In genomic region chr7:129635300-129636029, GRCh38 we compare ENCODE assay signal across 8 cellular contexts. TPM values are rescaled to one million over a fixed set of nuclear protein-coding genes. Genes with fewer than 3 reads are reported as not detected.
DNase-seq lines count a peak whose midpoint lies in the region; ATAC-seq and TF ChIP-seq lines count a peak whose summit lies in the region.

No MANE protein-coding gene starts in this region.

- H3F3A ChIP-seq in SU-DHL-6 (ENCODE audit: insufficient read depth) = 0 out of 2 replicates have a peak, but pooled peaks cover 3% of the 10 kb centered on the region

- H3K27me3 ChIP-seq in DND-41 (ENCODE audit: insufficient read depth, low read length, poor library complexity) (no peaks in the 10 kb centered on the region), H7 (ENCODE audit: control insufficient read depth, insufficient read depth, low read length) (no peaks in the 10 kb centered on the region), SU-DHL-6 (ENCODE audit: low read length) (no peaks in the 10 kb centered on the region), heart left ventricle (no peaks in the 10 kb centered on the region)

- H3K4me2 ChIP-seq in DND-41 (ENCODE audit: insufficient read depth, low read length) (no peak overlapping the region), SU-DHL-6 (ENCODE audit: low read depth, low read length, poor library complexity, severe bottlenecking) (no peak overlapping the region)

- H3K36me3 ChIP-seq in DND-41 (ENCODE audit: insufficient read depth, low read length) (0 out of 2 replicates have a peak, but pooled peaks cover under 1% of the 10 kb centered on the region), H7 (replicated peaks; ENCODE audit: control insufficient read depth, insufficient read depth, low read length) (no peaks in the 10 kb centered on the region), SU-DHL-6 (ENCODE audit: low read length) (no peaks in the 10 kb centered on the region), heart left ventricle (peaks cover 0 to 4% (median 0%) of the 10 kb centered on the region in 9 donors)

- no peak overlapping the region for H3K27ac ChIP-seq in DND-41 (ENCODE audit: low read length)
- no peak overlapping the region for H3K27ac ChIP-seq in SU-DHL-6 (ENCODE audit: low read depth, low read length)
- no peak overlapping the region for H3K27ac ChIP-seq in heart left ventricle

- DNase-seq in DND-41 (peak; percentile 73), H7 (peak; percentile 75), NCI-H1092 treated with DMSO at 0.1 percent for 48 hours (lab: John Stamatoyannopoulos, UW) (peak; percentile 82), heart left ventricle (peak in 4 of 5 donors; percentile 43 to 62 (median 44)), retinal pigment epithelial cell (ENCODE audit: low read depth) (no peak)
- DNase-seq in activated naive CD8-positive, alpha-beta T cell treated with anti-CD3 and anti-CD28 coated beads, Interleukin-2, amount 50 U/mL, for 16 hours (ENCODE audit: low read depth, low spot score) = peak; percentile 43

- H4K20me1 ChIP-seq in DND-41 (ENCODE audit: insufficient read depth, low read length) (peaks cover 50% of the 10 kb centered on the region; the same call in 1 of the 2 replicates), SU-DHL-6 (ENCODE audit: low read depth, low read length) (peaks cover 10% of the 10 kb centered on the region)

- WGBS in heart left ventricle, 4 donors = 19 to 24% (median 21%) methylated on average over 6 of the region's 6 CpGs

- peak; percentile 84 for TF ChIP-seq CTCF in DND-41 (IDR thresholded peaks at IDR 0.05; ENCODE audit: borderline replicate concordance, extremely low read depth, low read length, poor library complexity, severe bottlenecking)
- peak; percentile 25 for TF ChIP-seq CTCF in SU-DHL-6 (IDR thresholded peaks at IDR 0.05; ENCODE audit: insufficient read depth, low read length, poor library complexity, severe bottlenecking)
- TF ChIP-seq CTCF in heart left ventricle (IDR thresholded peaks at IDR 0.05) = peak; percentile 50 to 81 (median 74)
- TF ChIP-seq CTCF in retinal pigment epithelial cell (conservative IDR thresholded peaks at IDR 0.05; ENCODE audit: low read depth, low read length) = peak; percentile 95

- no peaks in the 10 kb centered on the region for H3K9me3 ChIP-seq in DND-41 (ENCODE audit: insufficient read depth, low read length, severe bottlenecking)
- no peaks in the 10 kb centered on the region for H3K9me3 ChIP-seq in SU-DHL-6 (ENCODE audit: insufficient read depth, low read length)
- no peaks in the 10 kb centered on the region for H3K9me3 ChIP-seq in heart left ventricle

- no peak overlapping the region for H3K4me3 ChIP-seq in DND-41 (ENCODE audit: low read depth in 1 of 2, low read length in 2 of 2)
- no peak overlapping the region for H3K4me3 ChIP-seq in H7 (ENCODE audit: insufficient read depth, low read depth, low read length)
- no peak overlapping the region for H3K4me3 ChIP-seq in SU-DHL-6 (ENCODE audit: insufficient read depth, low read length, poor library complexity, severe bottlenecking)
- H3K4me3 ChIP-seq in heart left ventricle = no peak overlapping the region
- no peak overlapping the region for H3K4me3 ChIP-seq in retinal pigment epithelial cell (ENCODE audit: low read length)

- H3K4me1 ChIP-seq in DND-41 (ENCODE audit: insufficient read depth, low read length) (no peaks in the 10 kb centered on the region), heart left ventricle (peaks cover 0 to 27% (median 5%) of the 10 kb centered on the region in 12 donors)

- H3K79me2 ChIP-seq in DND-41 (ENCODE audit: insufficient read depth, low read length) (peaks cover 96% of the 10 kb centered on the region), SU-DHL-6 (ENCODE audit: insufficient read depth, low read length) (peaks cover 87% of the 10 kb centered on the region)

- ATAC-seq in DND-41 (ENCODE audit: insufficient read depth, low read depth) (peak; percentile 96), heart left ventricle (peak; percentile 69 to 87 (median 77)), GM18505 (IDR thresholded peaks at IDR 0.05; ENCODE audit: unreplicated experiment) (no peak)

- no peak overlapping the region for H2AFZ ChIP-seq in DND-41 (ENCODE audit: low read depth, low read length)
- H2AFZ ChIP-seq in SU-DHL-6 (ENCODE audit: low read depth, low read length, severe bottlenecking) = no peak overlapping the region

- no peak for TF ChIP-seq POLR2A in heart left ventricle (IDR thresholded peaks at IDR 0.05)
- no peak for TF ChIP-seq POLR2A in GM18505 (IDR thresholded peaks at IDR 0.05; ENCODE audit: borderline replicate concordance, extremely low read depth, insufficient read depth, insufficient read length)

- no peaks in the 10 kb centered on the region for H3K9me2 ChIP-seq in SU-DHL-6 (replicated peaks; ENCODE audit: insufficient read depth, low read length)

- H3K9ac ChIP-seq in DND-41 (ENCODE audit: low read depth, low read length) (no peak overlapping the region), SU-DHL-6 (ENCODE audit: low read length) (no peak overlapping the region)

- intact Hi-C loops in heart left ventricle (cut with DNase I) = loop anchor here in 7 of 10 donors (5.0 to 10.0 kb wide), 3 partner anchors 141 to 271 kb away; no protein-coding TSS in a partner anchor

RNA-seq across cellular contexts. Expression of gene NRF1, which starts 23.9 kb away (rescaled TPM):
- 13.7 and 21.1 TPM in 2 replicates for total RNA-seq in H7 (2014; rRNA removed; shearing (Covaris generic))
- 10 to 100 TPM in 8 of 9 donors, 1 to 10 TPM in 1; 7.8 to 20.7 (median 13.5) TPM for total RNA-seq in heart left ventricle
- polyA plus RNA-seq in heart left ventricle = 1 to 10 TPM; 6.2 to 6.3 TPM

Comparison
In these comparisons a context has a peak if more than half of its experiments do, and no peak if none do; other contexts are left out.
1. CTCF ChIP-seq: peak in every context shown above with its lines; median percentile 95 in retinal pigment epithelial cell; 84 in DND-41; 74 in heart left ventricle; 25 in SU-DHL-6.